1 cellular context compared by ENCODE assay signal in the genomic region with DNA sequence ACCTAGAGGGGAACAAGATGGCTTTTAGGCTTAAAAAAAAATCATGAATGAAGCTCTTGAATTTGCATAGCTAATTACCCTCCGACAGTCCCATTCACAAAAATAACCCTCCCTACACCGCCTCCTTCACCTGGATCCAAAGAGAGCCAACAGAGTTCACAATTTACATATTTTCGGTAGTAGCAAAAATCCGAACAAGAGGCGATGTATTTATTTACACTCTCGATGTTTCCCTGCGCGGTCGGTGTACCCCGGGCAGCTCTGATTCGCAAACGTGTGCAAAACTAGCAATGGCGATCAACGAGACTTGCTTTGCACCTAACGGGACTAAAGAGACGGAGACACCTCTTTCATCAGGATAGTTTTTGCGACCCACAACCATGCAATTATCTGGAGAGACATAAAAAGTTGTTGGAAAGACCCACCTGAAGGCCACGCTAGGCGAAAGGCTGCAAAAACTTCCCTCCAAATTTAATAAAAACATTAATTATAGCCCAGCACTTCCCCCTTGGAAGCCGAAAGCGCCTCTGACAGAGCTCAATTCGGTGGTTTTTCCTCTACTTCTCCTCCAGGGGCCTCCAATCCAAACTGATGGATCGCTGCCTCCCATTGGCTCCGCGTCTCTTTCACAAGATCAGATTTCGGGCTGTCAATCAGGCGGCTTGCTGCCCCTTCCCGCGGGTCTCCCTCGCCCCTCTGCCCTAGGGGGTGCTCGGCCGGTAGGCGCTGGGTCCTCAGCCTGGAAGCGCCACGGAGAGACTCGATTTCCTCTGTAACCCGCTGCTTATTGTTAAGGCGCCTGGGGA.
TF ChIP-seq lines count a peak whose summit lies in the region.

TSS of gene ETV1 (minus strand) at position 529 of the 806 bp plus-strand sequence. CDS start 614 bp downstream, outside the sequence.

TF ChIP-seq in K562, 482 proteins besides CTCF, POLR2A, EP300 and RAD21 (continued from another document and continues in another):
- no peak for TF ChIP-seq KAT2B (IDR thresholded peaks at IDR 0.05; ENCODE audit: low read depth, low read length)
- TF ChIP-seq NR4A1 (CRISPR knock-in tag; IDR thresholded peaks at IDR 0.05), result no peak
- TF ChIP-seq NR4A1 (tag; IDR thresholded peaks at IDR 0.05), result no peak
- peak in 2 of 3 experiments; percentile 16 to 62 for TF ChIP-seq YY1 (IDR thresholded peaks at IDR 0.05; ENCODE audit: borderline replicate concordance in 1 of 3, control insufficient read depth in 1 of 3, extremely low read depth in 1 of 3, insufficient read depth in 3 of 3, insufficient read length in 1 of 3, insufficient replicate concordance in 2 of 3, low read depth in 1 of 3, low read length in 2 of 3)
- no peak for TF ChIP-seq CCAR2 (IDR thresholded peaks at IDR 0.05; ENCODE audit: low read depth, low read length)
- TF ChIP-seq MTA3 (IDR thresholded peaks at IDR 0.05; ENCODE audit: borderline replicate concordance), result peak; percentile 56; the same call in 1 of the 2 replicates
- no peak for TF ChIP-seq NR0B1 (IDR thresholded peaks at IDR 0.05; ENCODE audit: partially characterized antibody)
- no peak for TF ChIP-seq MITF (IDR thresholded peaks at IDR 0.05)
- TF ChIP-seq SAFB (IDR thresholded peaks at IDR 0.05; ENCODE audit: borderline replicate concordance, low read depth, low read length), result no peak
- TF ChIP-seq ZNF384 (IDR thresholded peaks at IDR 0.05; ENCODE audit: low read depth, low read length), result peak; percentile 77; the same call in 1 of the 2 replicates
- TF ChIP-seq NCOA1 (IDR thresholded peaks at IDR 0.05; ENCODE audit: low read depth), result no peak
- 0 out of 2 replicates have a peak, but pooled peaks have one; percentile 7 for TF ChIP-seq MYNN (IDR thresholded peaks at IDR 0.05)
- TF ChIP-seq MYNN (CRISPR knock-in tag; IDR thresholded peaks at IDR 0.05), result no peak
- no peak for TF ChIP-seq ZSCAN29 (IDR thresholded peaks at IDR 0.05)
- TF ChIP-seq POLR2AphosphoS5 (IDR thresholded peaks at IDR 0.05; ENCODE audit: control insufficient read depth, insufficient read depth, low read depth, low read length), result peak; percentile 60; the same call in 1 of the 2 replicates
- TF ChIP-seq GABPB1 (CRISPR knock-in tag; IDR thresholded peaks at IDR 0.05), result 0 out of 2 replicates have a peak, but pooled peaks have one; percentile 39
- TF ChIP-seq PHF8 (IDR thresholded peaks at IDR 0.05; ENCODE audit: borderline replicate concordance, low read length), result peak; percentile 50; the same call in 1 of the 2 replicates
- TF ChIP-seq JUN (IDR thresholded peaks at IDR 0.05; ENCODE audit: borderline replicate concordance, low read depth, low read length), result no peak
- TF ChIP-seq JUN (CRISPR knock-in tag; IDR thresholded peaks at IDR 0.05; ENCODE audit: borderline replicate concordance), result no peak
- TF ChIP-seq ZBTB7A (IDR thresholded peaks at IDR 0.05; ENCODE audit: borderline replicate concordance, control insufficient read depth, low read depth, low read length), result peak; percentile 99
- TF ChIP-seq ZKSCAN1 (IDR thresholded peaks at IDR 0.05; ENCODE audit: low read depth, low read length), result no peak
- TF ChIP-seq NR2F6 (CRISPR knock-in tag; IDR thresholded peaks at IDR 0.05), result no peak
- TF ChIP-seq YBX1 (IDR thresholded peaks at IDR 0.05), result no peak
- no peak for TF ChIP-seq SRSF1 (IDR thresholded peaks at IDR 0.05; ENCODE audit: low read depth, low read length)
- TF ChIP-seq ARID3B (CRISPR knock-in tag; IDR thresholded peaks at IDR 0.05; ENCODE audit: borderline replicate concordance), result no peak
- no peak for TF ChIP-seq CHD1 (IDR thresholded peaks at IDR 0.05; ENCODE audit: low read length)
- peak; percentile 32 to 36; a peak in 2 of 4 replicates for TF ChIP-seq NRF1 (conservative IDR thresholded peaks at IDR 0.05 in 1 of 2, IDR thresholded peaks at IDR 0.05 in 1 of 2)
- TF ChIP-seq ZNF740 (CRISPR knock-in tag; IDR thresholded peaks at IDR 0.05), result no peak
- no peak for TF ChIP-seq ZNF740 (tag; IDR thresholded peaks at IDR 0.05)
- TF ChIP-seq ZNF511 (CRISPR knock-in tag; IDR thresholded peaks at IDR 0.05), result no peak
- TF ChIP-seq, protein P1, sequence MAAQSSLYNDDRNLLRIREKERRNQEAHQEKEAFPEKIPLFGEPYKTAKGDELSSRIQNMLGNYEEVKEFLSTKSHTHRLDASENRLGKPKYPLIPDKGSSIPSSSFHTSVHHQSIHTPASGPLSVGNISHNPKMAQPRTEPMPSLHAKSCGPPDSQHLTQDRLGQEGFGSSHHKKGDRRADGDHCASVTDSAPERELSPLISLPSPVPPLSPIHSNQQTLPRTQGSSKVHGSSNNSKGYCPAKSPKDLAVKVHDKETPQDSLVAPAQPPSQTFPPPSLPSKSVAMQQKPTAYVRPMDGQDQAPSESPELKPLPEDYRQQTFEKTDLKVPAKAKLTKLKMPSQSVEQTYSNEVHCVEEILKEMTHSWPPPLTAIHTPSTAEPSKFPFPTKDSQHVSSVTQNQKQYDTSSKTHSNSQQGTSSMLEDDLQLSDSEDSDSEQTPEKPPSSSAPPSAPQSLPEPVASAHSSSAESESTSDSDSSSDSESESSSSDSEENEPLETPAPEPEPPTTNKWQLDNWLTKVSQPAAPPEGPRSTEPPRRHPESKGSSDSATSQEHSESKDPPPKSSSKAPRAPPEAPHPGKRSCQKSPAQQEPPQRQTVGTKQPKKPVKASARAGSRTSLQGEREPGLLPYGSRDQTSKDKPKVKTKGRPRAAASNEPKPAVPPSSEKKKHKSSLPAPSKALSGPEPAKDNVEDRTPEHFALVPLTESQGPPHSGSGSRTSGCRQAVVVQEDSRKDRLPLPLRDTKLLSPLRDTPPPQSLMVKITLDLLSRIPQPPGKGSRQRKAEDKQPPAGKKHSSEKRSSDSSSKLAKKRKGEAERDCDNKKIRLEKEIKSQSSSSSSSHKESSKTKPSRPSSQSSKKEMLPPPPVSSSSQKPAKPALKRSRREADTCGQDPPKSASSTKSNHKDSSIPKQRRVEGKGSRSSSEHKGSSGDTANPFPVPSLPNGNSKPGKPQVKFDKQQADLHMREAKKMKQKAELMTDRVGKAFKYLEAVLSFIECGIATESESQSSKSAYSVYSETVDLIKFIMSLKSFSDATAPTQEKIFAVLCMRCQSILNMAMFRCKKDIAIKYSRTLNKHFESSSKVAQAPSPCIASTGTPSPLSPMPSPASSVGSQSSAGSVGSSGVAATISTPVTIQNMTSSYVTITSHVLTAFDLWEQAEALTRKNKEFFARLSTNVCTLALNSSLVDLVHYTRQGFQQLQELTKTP (IDR thresholded peaks at IDR 0.05; ENCODE audit: low read depth in 1 of 2, partially characterized antibody in 2 of 2), result peak in 1 of 2 experiments; percentile 11
- no peak for TF ChIP-seq SIN3A (IDR thresholded peaks at IDR 0.05; ENCODE audit: borderline replicate concordance in 2 of 2, control insufficient read depth in 1 of 2, low read depth in 2 of 2, low read length in 2 of 2)
- TF ChIP-seq, protein P2, sequence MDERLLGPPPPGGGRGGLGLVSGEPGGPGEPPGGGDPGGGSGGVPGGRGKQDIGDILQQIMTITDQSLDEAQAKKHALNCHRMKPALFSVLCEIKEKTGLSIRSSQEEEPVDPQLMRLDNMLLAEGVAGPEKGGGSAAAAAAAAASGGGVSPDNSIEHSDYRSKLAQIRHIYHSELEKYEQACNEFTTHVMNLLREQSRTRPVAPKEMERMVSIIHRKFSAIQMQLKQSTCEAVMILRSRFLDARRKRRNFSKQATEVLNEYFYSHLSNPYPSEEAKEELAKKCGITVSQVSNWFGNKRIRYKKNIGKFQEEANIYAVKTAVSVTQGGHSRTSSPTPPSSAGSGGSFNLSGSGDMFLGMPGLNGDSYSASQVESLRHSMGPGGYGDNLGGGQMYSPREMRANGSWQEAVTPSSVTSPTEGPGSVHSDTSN (CRISPR knock-in tag; IDR thresholded peaks at IDR 0.05; ENCODE audit: low read depth), result no peak; the same call in 1 of the 2 replicates
- TF ChIP-seq, protein P2 (tag; conservative IDR thresholded peaks at IDR 0.05; ENCODE audit: low read depth), result peak; percentile 95
- TF ChIP-seq TBP (optimal IDR thresholded peaks at IDR 0.05; ENCODE audit: low read depth, low read length), result peak; percentile 43
- TF ChIP-seq MECOM (CRISPR knock-in tag; IDR thresholded peaks at IDR 0.05), result no peak
- no peak for TF ChIP-seq KDM5B (IDR thresholded peaks at IDR 0.05; ENCODE audit: insufficient replicate concordance, low read depth, low read length)
- TF ChIP-seq POLR3G (IDR thresholded peaks at IDR 0.05; ENCODE audit: extremely low read depth, insufficient read length, insufficient replicate concordance), result no peak
- 0 out of 4 replicates have a peak, but pooled peaks of 1 of the 2 experiments have one; percentile 15 for TF ChIP-seq SRF (CRISPR knock-in tag; IDR thresholded peaks at IDR 0.05)
- TF ChIP-seq MCM7 (IDR thresholded peaks at IDR 0.05), result no peak
- peak; percentile 54 for TF ChIP-seq CHD4 (IDR thresholded peaks at IDR 0.05; ENCODE audit: insufficient read depth, insufficient replicate concordance, low read depth, low read length, poor library complexity, severe bottlenecking)
- no peak for TF ChIP-seq ZNF354B (CRISPR knock-in tag; IDR thresholded peaks at IDR 0.05)
- no peak for TF ChIP-seq RBM39 (optimal IDR thresholded peaks at IDR 0.05; ENCODE audit: low read depth, low read length)
- TF ChIP-seq NKRF (IDR thresholded peaks at IDR 0.05; ENCODE audit: borderline replicate concordance), result no peak
- no peak for TF ChIP-seq ZNF408 (CRISPR knock-in tag; IDR thresholded peaks at IDR 0.05; ENCODE audit: low read depth)
- TF ChIP-seq HDAC1 (IDR thresholded peaks at IDR 0.05), result no peak
